Comparison of ENCODE assay signal across 22 cellular contexts in genomic region chr22:19358703-19359553, GRCh38.
A peak's percentile ranks its signal among the peaks of the same experiment; 100 is the strongest.
DNase-seq lines count a peak whose midpoint lies in the region; ATAC-seq and TF ChIP-seq lines count a peak whose summit lies in the region.
"Had no signal": no experiment of that assay in that cellular context is flagged by ENCODE, and none has a peak within 500 bp of the region (broad histone marks: within the 10 kb centered on the region; RNA-seq: fewer than 3 reads in every experiment).

No MANE protein-coding gene starts in this region.

- no peak overlapping the region for H4K91ac ChIP-seq in neuronal stem cell (ENCODE audit: low read depth, low read length, poor library complexity)

- no peak overlapping the region for H3K4me3 ChIP-seq in neuronal stem cell (ENCODE audit: low read length in 2 of 2)
- H3K4me3 ChIP-seq in endodermal cell (ENCODE audit: low read length), result no peak overlapping the region

- peaks cover 64 to 98% of the 10 kb centered on the region in 2 donors for H3K36me3 ChIP-seq in neuronal stem cell (replicated peaks in 1 of 2; ENCODE audit: control insufficient read depth in 2 of 2, insufficient read depth in 2 of 2, low read length in 2 of 2)
- peaks cover 80% of the 10 kb centered on the region for H3K36me3 ChIP-seq in endodermal cell (ENCODE audit: control insufficient read depth, insufficient read depth, low read length)

- TF ChIP-seq CTCF in endodermal cell (conservative IDR thresholded peaks at IDR 0.05), result no peak

- no peak overlapping the region for H3K14ac ChIP-seq in neuronal stem cell (ENCODE audit: low read length)

- H3K27ac Mint-ChIP-seq in activated naive CD8-positive, alpha-beta T cell treated with anti-CD3 and anti-CD28 coated beads, Interleukin-2, amount 50 U/mL, for 24 hours, result peak overlapping the region; percentile 42
- no peak overlapping the region for H3K27ac Mint-ChIP-seq in activated naive CD8-positive, alpha-beta T cell treated with anti-CD3 and anti-CD28 coated beads for 36 hours
- H3K27ac Mint-ChIP-seq in central memory CD8-positive, alpha-beta T cell (ENCODE audit: low read depth), result peak overlapping the region; percentile 30
- H3K27ac Mint-ChIP-seq in endodermal cell, result no peak overlapping the region

- H3K36me3 Mint-ChIP-seq in activated naive CD8-positive, alpha-beta T cell treated with anti-CD3 and anti-CD28 coated beads, Interleukin-2, amount 50 U/mL, for 24 hours (ENCODE audit: low read depth), result peaks cover 33% of the 10 kb centered on the region
- H3K36me3 Mint-ChIP-seq in activated naive CD8-positive, alpha-beta T cell treated with anti-CD3 and anti-CD28 coated beads for 36 hours, result peaks cover 14% of the 10 kb centered on the region
- peaks cover 32% of the 10 kb centered on the region for H3K36me3 Mint-ChIP-seq in central memory CD8-positive, alpha-beta T cell (ENCODE audit: insufficient read depth)
- peaks cover 55% of the 10 kb centered on the region for H3K36me3 Mint-ChIP-seq in endodermal cell (ENCODE audit: low read depth)

- H4K8ac ChIP-seq in neuronal stem cell (ENCODE audit: low read depth, low read length), result no peak overlapping the region

- peak overlapping the region; percentile 25 for H3K23ac ChIP-seq in neuronal stem cell (ENCODE audit: low read depth, low read length, poor library complexity)

- H3K4me1 ChIP-seq in neuronal stem cell (ENCODE audit: control insufficient read depth in 2 of 2, insufficient read depth in 1 of 2, low read depth in 1 of 2, low read length in 2 of 2) (no peaks in the 10 kb centered on the region), endodermal cell (ENCODE audit: control insufficient read depth, insufficient read depth, low read length) (no peaks in the 10 kb centered on the region)

- H3K4ac ChIP-seq in neuronal stem cell (ENCODE audit: low read length), result no peak overlapping the region

- no peak overlapping the region for H3K4me2 ChIP-seq in neuronal stem cell (ENCODE audit: insufficient read depth, low read length, poor library complexity, severe bottlenecking)
- H3K4me2 ChIP-seq: SK-N-SH had no signal

- no peak overlapping the region for H3K9ac ChIP-seq in neuronal stem cell (ENCODE audit: low read depth, low read length, poor library complexity)
- H3K9ac ChIP-seq in endodermal cell (ENCODE audit: extremely low read depth, low read length, poor library complexity, severe bottlenecking), result no peak overlapping the region
- H3K9ac ChIP-seq: SK-N-SH had no signal

- no peak overlapping the region for H2BK5ac ChIP-seq in neuronal stem cell (ENCODE audit: low read length)

- no peaks in the 10 kb centered on the region for H3K27me3 Mint-ChIP-seq in activated naive CD8-positive, alpha-beta T cell treated with anti-CD3 and anti-CD28 coated beads, Interleukin-2, amount 50 U/mL, for 24 hours
- H3K27me3 Mint-ChIP-seq in activated naive CD8-positive, alpha-beta T cell treated with anti-CD3 and anti-CD28 coated beads for 36 hours, result no peaks in the 10 kb centered on the region
- no peaks in the 10 kb centered on the region for H3K27me3 Mint-ChIP-seq in central memory CD8-positive, alpha-beta T cell
- no peaks in the 10 kb centered on the region for H3K27me3 Mint-ChIP-seq in endodermal cell (ENCODE audit: insufficient read depth)

- H3K9me3 Mint-ChIP-seq in activated naive CD8-positive, alpha-beta T cell treated with anti-CD3 and anti-CD28 coated beads, Interleukin-2, amount 50 U/mL, for 24 hours, result no peaks in the 10 kb centered on the region
- H3K9me3 Mint-ChIP-seq in activated naive CD8-positive, alpha-beta T cell treated with anti-CD3 and anti-CD28 coated beads for 36 hours, result no peaks in the 10 kb centered on the region
- no peaks in the 10 kb centered on the region for H3K9me3 Mint-ChIP-seq in central memory CD8-positive, alpha-beta T cell
- H3K9me3 Mint-ChIP-seq in endodermal cell, result no peaks in the 10 kb centered on the region

- H3K9me3 ChIP-seq in neuronal stem cell (replicated peaks in 1 of 2; ENCODE audit: control insufficient read depth in 2 of 2, insufficient read depth in 1 of 2, low read depth in 1 of 2, low read length in 2 of 2), result no peaks in the 10 kb centered on the region
- no peaks in the 10 kb centered on the region for H3K9me3 ChIP-seq in endodermal cell (ENCODE audit: control insufficient read depth, low read length)
- H3K9me3 ChIP-seq: SK-N-SH had no signal

- H3K27ac ChIP-seq in neuronal stem cell (replicated peaks; ENCODE audit: low read length) (no peak overlapping the region), endodermal cell (ENCODE audit: low read depth, low read length) (no peak overlapping the region)
- H3K27ac ChIP-seq: C4-2B, HL-60, RWPE1 had no signal

- H3K4me3 Mint-ChIP-seq in activated naive CD8-positive, alpha-beta T cell treated with anti-CD3 and anti-CD28 coated beads, Interleukin-2, amount 50 U/mL, for 24 hours, result no peak overlapping the region
- no peak overlapping the region for H3K4me3 Mint-ChIP-seq in activated naive CD8-positive, alpha-beta T cell treated with anti-CD3 and anti-CD28 coated beads for 36 hours
- no peak overlapping the region for H3K4me3 Mint-ChIP-seq in central memory CD8-positive, alpha-beta T cell
- H3K4me3 Mint-ChIP-seq in endodermal cell, result no peak overlapping the region

- no peak overlapping the region for H2AK5ac ChIP-seq in neuronal stem cell (ENCODE audit: low read depth, low read length)

- H2BK15ac ChIP-seq in neuronal stem cell (ENCODE audit: low read length), result no peak overlapping the region

- H2AFZ ChIP-seq in neuronal stem cell (ENCODE audit: low read length), result no peak overlapping the region

- DNase-seq in activated naive CD8-positive, alpha-beta T cell treated with anti-CD3 and anti-CD28 coated beads, Interleukin-2, amount 50 U/mL, for 24 hours, result no peak
- DNase-seq in activated naive CD8-positive, alpha-beta T cell treated with anti-CD3 and anti-CD28 coated beads for 36 hours, result no peak
- no peak for DNase-seq in central memory CD8-positive, alpha-beta T cell (ENCODE audit: low spot score in 2 of 2)
- DNase-seq in neuronal stem cell (ENCODE audit: low spot score), result no peak
- no peak for DNase-seq in cerebellar cortex (ENCODE audit: low spot score)
- no peak for DNase-seq in activated CD8-positive, alpha-beta memory T cell treated with anti-CD3 and anti-CD28 coated beads for 24 hours
- DNase-seq in endodermal cell, result no peak
- DNase-seq in stimulated activated naive CD4-positive, alpha-beta T cell treated with Interleukin-2 at 50 U/mL for 16 hours (lab: John Stamatoyannopoulos, UW), result no peak
- DNase-seq: 8988T, AML-193, EL, GF-D8, NCI-H1105, NCI-H2029 treated with DMSO at 0.1 percent for 48 hours, NCI-H226, NCI-H510A treated with DMSO at 0.1 percent for 48 hours, NCI-H748 treated with DMSO at 0.1 percent for 48 hours, SHP77 treated with DMSO at 0.1 percent for 48 hours, SK-N-SH had no signal

- no CpG with 5 or more reads among the region's 13 CpGs for WGBS in neuronal stem cell (ENCODE audit: extremely low coverage in 2 of 2, insufficient read length in 2 of 2, insufficient replicate concordance in 1 of 2), 2 donors
- WGBS in endodermal cell (ENCODE audit: insufficient coverage in 1 of 2, insufficient read length in 1 of 2), 2 experiments, result 89 to 100% methylated on average over 5 to 13 of the region's 13 CpGs

- no peaks in the 10 kb centered on the region for H3K79me1 ChIP-seq in neuronal stem cell (ENCODE audit: low read depth, low read length)

- H2BK120ac ChIP-seq in neuronal stem cell (ENCODE audit: low read depth, low read length), result no peak overlapping the region

- H3K18ac ChIP-seq in neuronal stem cell (ENCODE audit: low read length), result no peak overlapping the region

- H2BK12ac ChIP-seq in neuronal stem cell (ENCODE audit: low read length), result no peak overlapping the region

- no peaks in the 10 kb centered on the region for H3K27me3 ChIP-seq in neuronal stem cell (ENCODE audit: control insufficient read depth in 3 of 3, insufficient read depth in 3 of 3, low read depth in 1 of 3, low read length in 3 of 3)
- no peaks in the 10 kb centered on the region for H3K27me3 ChIP-seq in endodermal cell (ENCODE audit: control insufficient read depth, insufficient read depth, low read length, poor library complexity, severe bottlenecking)

- peak; percentile 9 for ATAC-seq in activated naive CD8-positive, alpha-beta T cell treated with anti-CD3 and anti-CD28 coated beads, Interleukin-2, amount 50 U/mL, for 24 hours
- no peak for ATAC-seq in central memory CD8-positive, alpha-beta T cell (replicated peaks; ENCODE audit: extremely low read depth, poor library complexity, severe bottlenecking)

- H3K4me1 Mint-ChIP-seq in activated naive CD8-positive, alpha-beta T cell treated with anti-CD3 and anti-CD28 coated beads, Interleukin-2, amount 50 U/mL, for 24 hours, result peaks cover 3% of the 10 kb centered on the region
- H3K4me1 Mint-ChIP-seq in activated naive CD8-positive, alpha-beta T cell treated with anti-CD3 and anti-CD28 coated beads for 36 hours, result no peaks in the 10 kb centered on the region
- no peaks in the 10 kb centered on the region for H3K4me1 Mint-ChIP-seq in central memory CD8-positive, alpha-beta T cell
- no peaks in the 10 kb centered on the region for H3K4me1 Mint-ChIP-seq in endodermal cell

Comparison
In these comparisons a context has a peak if more than half of its experiments do, and no peak if none do; other contexts are left out.
1. H3K27ac Mint-ChIP-seq: peak in activated naive CD8-positive, alpha-beta T cell treated with anti-CD3 and anti-CD28 coated beads, Interleukin-2, amount 50 U/mL, for 24 hours (single experiment) and central memory CD8-positive, alpha-beta T cell (single experiment); none in activated naive CD8-positive, alpha-beta T cell treated with anti-CD3 and anti-CD28 coated beads for 36 hours (single experiment) and endodermal cell (single experiment).